In the genomic region with DNA sequence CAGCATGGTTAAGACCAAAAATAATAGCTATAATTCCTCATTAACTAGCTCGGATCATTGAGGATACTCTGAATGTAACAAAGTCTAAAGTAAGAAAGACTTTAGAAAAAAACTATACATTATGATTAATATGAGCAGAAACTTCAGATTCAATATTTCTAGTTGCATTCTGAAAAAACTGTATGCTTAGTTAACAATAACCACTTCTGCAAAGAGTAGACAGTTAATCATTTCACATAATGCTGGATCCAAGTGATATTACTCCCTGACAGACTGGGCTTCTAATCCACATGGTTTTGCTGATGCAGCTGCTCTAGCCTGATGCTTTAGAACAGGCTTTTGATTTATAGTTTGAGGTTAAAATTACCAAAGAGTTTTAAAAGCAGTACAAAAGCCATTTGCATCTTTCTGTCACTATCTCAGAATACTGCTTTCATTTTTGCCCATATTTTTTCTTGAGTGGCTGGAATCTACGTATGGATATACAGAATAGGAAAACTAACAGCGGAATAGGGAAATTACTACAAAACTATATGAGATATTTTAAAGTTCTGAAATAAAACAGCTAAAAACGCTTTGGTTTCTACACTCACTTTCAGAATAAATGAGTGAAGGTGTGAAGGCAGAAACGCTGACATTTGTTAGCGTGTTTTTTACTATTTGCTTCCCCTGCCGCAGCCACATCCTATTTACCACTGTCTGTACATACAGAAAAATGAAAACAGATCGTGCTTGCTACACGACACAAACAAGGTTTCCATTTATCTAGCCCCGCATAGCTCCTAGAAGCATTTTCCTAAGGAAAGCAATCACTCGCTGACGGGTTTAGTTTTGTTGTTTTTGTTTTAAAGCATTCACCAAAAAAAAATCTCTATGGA, we compare ENCODE assay signal across 11 cellular contexts.
A peak's percentile ranks its signal among the peaks of the same experiment; 100 is the strongest.
DNase-seq lines count a peak whose midpoint lies in the region; ATAC-seq and TF ChIP-seq lines count a peak whose summit lies in the region.
"Had no signal": no experiment of that assay in that cellular context is flagged by ENCODE, and none has a peak within 500 bp of the region (broad histone marks: within the 10 kb centered on the region; RNA-seq: fewer than 3 reads in every experiment).

No MANE protein-coding gene starts in this region.

- DNase-seq in activated naive CD4-positive, alpha-beta T cell (lab: John Stamatoyannopoulos, UW): no peak
- peak; percentile 41 for DNase-seq in activated CD8-positive, alpha-beta T cell treated with anti-CD3 and anti-CD28 coated beads, Interleukin-2, amount 10 ng/mL, durations not matched to agents 7 days and 5 days
- DNase-seq in left lung (no peak), NCI-H2196 (lab: John Stamatoyannopoulos, UW; ENCODE audit: unreplicated experiment) (no peak), COLO668 (lab: John Stamatoyannopoulos, UW; ENCODE audit: unreplicated experiment) (no peak)
- DNase-seq: activated CD8-positive, alpha-beta memory T cell treated with anti-CD3 and anti-CD28 coated beads, Interleukin-2, amount 50 U/mL, for 48 hours had no signal

- peaks cover 25% of the 10 kb centered on the region for H3K27me3 Mint-ChIP-seq in activated naive CD4-positive, alpha-beta T cell treated with anti-CD3 and anti-CD28 coated beads, Interleukin-2, amount 50 U/mL, for 24 hours
- H3K27me3 Mint-ChIP-seq in activated CD8-positive, alpha-beta T cell treated with anti-CD3 and anti-CD28 coated beads, Interleukin-2, amount 10 ng/mL, durations not matched to agents 7 days and 5 days (ENCODE audit: low read depth): no peaks in the 10 kb centered on the region

- peak overlapping the region; percentile 20 for H3K4me3 Mint-ChIP-seq in activated naive CD4-positive, alpha-beta T cell treated with anti-CD3 and anti-CD28 coated beads, Interleukin-2, amount 50 U/mL, for 24 hours
- H3K4me3 Mint-ChIP-seq in activated CD8-positive, alpha-beta T cell treated with anti-CD3 and anti-CD28 coated beads, Interleukin-2, amount 10 ng/mL, durations not matched to agents 7 days and 5 days: peak overlapping the region; percentile 49
- H3K4me3 Mint-ChIP-seq: memory B cell had no signal

- intact Hi-C loops in left lung (cut with DNase I): no loop called here

- POLR2A ChIA-PET in activated CD8-positive, alpha-beta T cell treated with anti-CD3 and anti-CD28 coated beads, Interleukin-2, amount 10 ng/mL, durations not matched to agents 7 days and 5 days (lab: Charles Lee): interaction anchor here (0.9 kb wide), 1 partner anchor 116 kb away, joined by 4 read pairs; the partner anchor contains the start of gene CDC40

- no peak overlapping the region for H3K27ac Mint-ChIP-seq in activated naive CD4-positive, alpha-beta T cell treated with anti-CD3 and anti-CD28 coated beads, Interleukin-2, amount 50 U/mL, for 24 hours
- no peak overlapping the region for H3K27ac Mint-ChIP-seq in activated CD8-positive, alpha-beta T cell treated with anti-CD3 and anti-CD28 coated beads, Interleukin-2, amount 10 ng/mL, durations not matched to agents 7 days and 5 days
- H3K27ac Mint-ChIP-seq: memory B cell had no signal

- no peak for TF ChIP-seq CTCF in left lung (IDR thresholded peaks at IDR 0.05)

- H3K4me1 ChIP-seq in left lung: no peaks in the 10 kb centered on the region
- H3K4me1 ChIP-seq: BLaER1 treated with 17β-estradiol and CSF1 and Interleukin-3, amounts not matched to agents 10 nM and 100 nM had no signal

- CTCF ChIA-PET in activated CD8-positive, alpha-beta T cell treated with anti-CD3 and anti-CD28 coated beads, Interleukin-2, amount 10 ng/mL, durations not matched to agents 7 days and 5 days (lab: Charles Lee): interaction anchor here (1.0 to 1.1 kb wide), 2 partner anchors 65 to 117 kb away, joined by 3 read pairs; partner anchors contain the start of gene WASF1

- H3K27me3 ChIP-seq in left lung: no peaks in the 10 kb centered on the region
- H3K27me3 ChIP-seq: BLaER1 treated with 17β-estradiol and CSF1 and Interleukin-3, amounts not matched to agents 10 nM and 100 nM had no signal

- H3K36me3 Mint-ChIP-seq in activated naive CD4-positive, alpha-beta T cell treated with anti-CD3 and anti-CD28 coated beads, Interleukin-2, amount 50 U/mL, for 24 hours: no peaks in the 10 kb centered on the region
- H3K36me3 Mint-ChIP-seq in activated CD8-positive, alpha-beta T cell treated with anti-CD3 and anti-CD28 coated beads, Interleukin-2, amount 10 ng/mL, durations not matched to agents 7 days and 5 days (ENCODE audit: low read depth): no peaks in the 10 kb centered on the region
- H3K36me3 Mint-ChIP-seq: memory B cell had no signal

- H3K27ac ChIP-seq in left lung: no peak overlapping the region
- H3K27ac ChIP-seq: BLaER1 treated with 17β-estradiol and CSF1 and Interleukin-3, amounts not matched to agents 10 nM and 100 nM had no signal

- no peak for ATAC-seq in activated CD8-positive, alpha-beta T cell treated with anti-CD3 and anti-CD28 coated beads, Interleukin-2, amount 10 ng/mL, durations not matched to agents 7 days and 5 days
- ATAC-seq in left lung (peak; percentile 17), GM19452 (IDR thresholded peaks at IDR 0.05; ENCODE audit: unreplicated experiment) (no peak), GM18502 (IDR thresholded peaks at IDR 0.05; ENCODE audit: poor library complexity, unreplicated experiment) (no peak)

- H3K9me3 Mint-ChIP-seq in activated naive CD4-positive, alpha-beta T cell treated with anti-CD3 and anti-CD28 coated beads, Interleukin-2, amount 50 U/mL, for 24 hours: no peaks in the 10 kb centered on the region
- no peaks in the 10 kb centered on the region for H3K9me3 Mint-ChIP-seq in activated CD8-positive, alpha-beta T cell treated with anti-CD3 and anti-CD28 coated beads, Interleukin-2, amount 10 ng/mL, durations not matched to agents 7 days and 5 days (ENCODE audit: insufficient read depth)

- peaks cover 11% of the 10 kb centered on the region for H3K4me1 Mint-ChIP-seq in activated naive CD4-positive, alpha-beta T cell treated with anti-CD3 and anti-CD28 coated beads, Interleukin-2, amount 50 U/mL, for 24 hours
- peaks cover 25% of the 10 kb centered on the region for H3K4me1 Mint-ChIP-seq in activated CD8-positive, alpha-beta T cell treated with anti-CD3 and anti-CD28 coated beads, Interleukin-2, amount 10 ng/mL, durations not matched to agents 7 days and 5 days (ENCODE audit: low read depth)

- H3K36me3 ChIP-seq in left lung: no peaks in the 10 kb centered on the region
- H3K36me3 ChIP-seq: BLaER1 treated with 17β-estradiol and CSF1 and Interleukin-3, amounts not matched to agents 10 nM and 100 nM had no signal

- H3K9me3 ChIP-seq in left lung: no peaks in the 10 kb centered on the region
- H3K9me3 ChIP-seq: BLaER1 treated with 17β-estradiol and CSF1 and Interleukin-3, amounts not matched to agents 10 nM and 100 nM had no signal

- no peak overlapping the region for H3K4me3 ChIP-seq in left lung
- H3K4me3 ChIP-seq: BLaER1 treated with 17β-estradiol and CSF1 and Interleukin-3, amounts not matched to agents 10 nM and 100 nM had no signal
